In genomic region chr11:26649884-26650283, GRCh38 we compare ENCODE assay signal across 3 cellular contexts.
TF ChIP-seq lines count a peak whose summit lies in the region.

No MANE protein-coding gene starts in this region.

TF ChIP-seq in GM23338, 12 proteins besides CTCF, POLR2A, EP300 and RAD21 (continues in another document):
- TF ChIP-seq ZNF114 (CRISPR knock-in tag; IDR thresholded peaks at IDR 0.05), result no peak
- TF ChIP-seq ZNF462 (CRISPR knock-in tag; IDR thresholded peaks at IDR 0.05), result no peak
- TF ChIP-seq ETS1 (IDR thresholded peaks at IDR 0.05), result no peak
- TF ChIP-seq JUNB (IDR thresholded peaks at IDR 0.05; ENCODE audit: unreplicated experiment), result no peak
- TF ChIP-seq STAT1 (IDR thresholded peaks at IDR 0.05; ENCODE audit: unreplicated experiment), result no peak

TF ChIP-seq in IMR-90, 13 proteins besides CTCF, POLR2A, EP300 and RAD21:
- TF ChIP-seq SMC3 (IDR thresholded peaks at IDR 0.05; ENCODE audit: low read depth, low read length) (peak; percentile 47), ELK1 (IDR thresholded peaks at IDR 0.05; ENCODE audit: borderline replicate concordance, low read depth, low read length) (no peak)

TF ChIP-seq in HepG2, 621 proteins besides CTCF, POLR2A, EP300 and RAD21:
- no peak for TF ChIP-seq ZFP91 (CRISPR knock-in tag; IDR thresholded peaks at IDR 0.05; ENCODE audit: borderline replicate concordance)
- TF ChIP-seq STAG1 (CRISPR knock-in tag; IDR thresholded peaks at IDR 0.05), result peak; percentile 70
- TF ChIP-seq MYPOP (CRISPR knock-in tag; IDR thresholded peaks at IDR 0.05), result peak; percentile 92
- TF ChIP-seq ZBTB38 (CRISPR knock-in tag; IDR thresholded peaks at IDR 0.05), result no peak
- peak; percentile 59; the same call in 1 of the 2 replicates for TF ChIP-seq SMC3 (IDR thresholded peaks at IDR 0.05; ENCODE audit: low read length)
- peak; percentile 20 for TF ChIP-seq XRCC5 (optimal IDR thresholded peaks at IDR 0.05; ENCODE audit: low read length)
- no peak for TF ChIP-seq ZNF326 (CRISPR knock-in tag; IDR thresholded peaks at IDR 0.05; ENCODE audit: borderline replicate concordance)
